ENCODE assay signal across 1 cellular context in genomic region chr9:27701664-27702063, GRCh38.
A peak's percentile ranks its signal among the peaks of the same experiment; 100 is the strongest.
TF ChIP-seq lines count a peak whose summit lies in the region.

No MANE protein-coding gene starts in this region.

TF ChIP-seq in liver, 16 proteins besides CTCF, POLR2A, EP300 and RAD21 (continued from another document):
- no peak for TF ChIP-seq HNF4A (conservative IDR thresholded peaks at IDR 0.05)
- TF ChIP-seq, protein P1, sequence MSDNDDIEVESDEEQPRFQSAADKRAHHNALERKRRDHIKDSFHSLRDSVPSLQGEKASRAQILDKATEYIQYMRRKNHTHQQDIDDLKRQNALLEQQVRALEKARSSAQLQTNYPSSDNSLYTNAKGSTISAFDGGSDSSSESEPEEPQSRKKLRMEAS (IDR thresholded peaks at IDR 0.05): no peak
- TF ChIP-seq, protein P2, sequence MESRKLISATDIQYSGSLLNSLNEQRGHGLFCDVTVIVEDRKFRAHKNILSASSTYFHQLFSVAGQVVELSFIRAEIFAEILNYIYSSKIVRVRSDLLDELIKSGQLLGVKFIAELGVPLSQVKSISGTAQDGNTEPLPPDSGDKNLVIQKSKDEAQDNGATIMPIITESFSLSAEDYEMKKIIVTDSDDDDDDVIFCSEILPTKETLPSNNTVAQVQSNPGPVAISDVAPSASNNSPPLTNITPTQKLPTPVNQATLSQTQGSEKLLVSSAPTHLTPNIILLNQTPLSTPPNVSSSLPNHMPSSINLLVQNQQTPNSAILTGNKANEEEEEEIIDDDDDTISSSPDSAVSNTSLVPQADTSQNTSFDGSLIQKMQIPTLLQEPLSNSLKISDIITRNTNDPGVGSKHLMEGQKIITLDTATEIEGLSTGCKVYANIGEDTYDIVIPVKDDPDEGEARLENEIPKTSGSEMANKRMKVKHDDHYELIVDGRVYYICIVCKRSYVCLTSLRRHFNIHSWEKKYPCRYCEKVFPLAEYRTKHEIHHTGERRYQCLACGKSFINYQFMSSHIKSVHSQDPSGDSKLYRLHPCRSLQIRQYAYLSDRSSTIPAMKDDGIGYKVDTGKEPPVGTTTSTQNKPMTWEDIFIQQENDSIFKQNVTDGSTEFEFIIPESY (IDR thresholded peaks at IDR 0.05): no peak
- TF ChIP-seq HNF4G (IDR thresholded peaks at IDR 0.05): no peak
- TF ChIP-seq FOXA1 (IDR thresholded peaks at IDR 0.05): no peak
- peak; percentile 32 for TF ChIP-seq NR2F2 (IDR thresholded peaks at IDR 0.05)
- TF ChIP-seq, protein P3, sequence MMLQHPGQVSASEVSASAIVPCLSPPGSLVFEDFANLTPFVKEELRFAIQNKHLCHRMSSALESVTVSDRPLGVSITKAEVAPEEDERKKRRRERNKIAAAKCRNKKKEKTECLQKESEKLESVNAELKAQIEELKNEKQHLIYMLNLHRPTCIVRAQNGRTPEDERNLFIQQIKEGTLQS (IDR thresholded peaks at IDR 0.05): no peak
- no peak for TF ChIP-seq GABPA (IDR thresholded peaks at IDR 0.05 in 1 of 2, conservative IDR thresholded peaks at IDR 0.05 in 1 of 2)
- no peak for TF ChIP-seq JUND (IDR thresholded peaks at IDR 0.05)
- peak; percentile 58 to 67 for TF ChIP-seq RXRA (IDR thresholded peaks at IDR 0.05)
- TF ChIP-seq TAF1 (conservative IDR thresholded peaks at IDR 0.05): peak; percentile 14
TF ChIP-seq in liver: peak in this region for 4.
